10 cellular contexts compared by ENCODE assay signal in genomic region chr10:112327678-112328077, GRCh38. TPM values are rescaled to one million over a fixed set of nuclear protein-coding genes. Genes with fewer than 3 reads are reported as not detected.
"Had no signal": no experiment of that assay in that cellular context is flagged by ENCODE, and none has a peak within 500 bp of the region (broad histone marks: within the 10 kb centered on the region; RNA-seq: fewer than 3 reads in every experiment).

No MANE protein-coding gene starts in this region.

- H3K27ac ChIP-seq: HL-60 had no signal

- ATAC-seq: GM23338 had no signal

- H3K4me3 Mint-ChIP-seq: GM23338, H9, HFFc6 had no signal

- H3K4me1 Mint-ChIP-seq: GM23338 had no signal

- H3K27ac Mint-ChIP-seq: GM23338, H9, HFFc6 had no signal

- H3K9me3 Mint-ChIP-seq: GM23338, H9, HFFc6 had no signal

- H3K4me3 ChIP-seq: GM23338 had no signal

- FAIRE-seq: H1, H54 had no signal

- DNase-seq: H9, HCEC 1CT, HFFc6, IMR-90, KBM-7 had no signal

- H2AFZ ChIP-seq: GM23338 had no signal

- H3K4me2 ChIP-seq: GM23338 had no signal

RNA-seq across cellular contexts. Expression of gene TECTB, which starts 44.5 kb away (rescaled TPM):
- total RNA-seq: GM23338, H1, H9, HFFc6, HT1080, IMR-90 had no signal
- polyA plus RNA-seq: GM23338, H1, IMR-90 had no signal

RNA-seq across cellular contexts. Expression of gene ACSL5, which starts 46.2 kb away (rescaled TPM):
- total RNA-seq: GM23338, H1, H9 had no signal
- polyA plus RNA-seq: GM23338, H1 had no signal
